In genomic region chrX:86149089-86149488, GRCh38 we compare ENCODE assay signal across 11 cellular contexts. TPM values are rescaled to one million over a fixed set of nuclear protein-coding genes. Genes with fewer than 3 reads are reported as not detected.
DNase-seq lines count a peak whose midpoint lies in the region.
"Had no signal": no experiment of that assay in that cellular context is flagged by ENCODE, and none has a peak within 500 bp of the region (broad histone marks: within the 10 kb centered on the region; RNA-seq: fewer than 3 reads in every experiment).

No MANE protein-coding gene starts in this region.

- H3K27ac Mint-ChIP-seq in T-helper 1 cell treated with Interleukin-12 subunit alpha and Interleukin-12 subunit beta and Interleukin-4 antibody, amounts not matched to agents 30 μg/mL and 1 μg/mL, for 36 hours = no peak overlapping the region

- H3K9me3 ChIP-seq in SK-N-MC (ENCODE audit: low read depth, low read length) (no peaks in the 10 kb centered on the region), skeletal muscle satellite cell (replicated peaks; ENCODE audit: low read length) (no peaks in the 10 kb centered on the region)
- H3K9me3 ChIP-seq: upper lobe of left lung had no signal

- H3K9ac ChIP-seq in SK-N-MC (ENCODE audit: insufficient read length) (no peak overlapping the region), skeletal muscle satellite cell (ENCODE audit: low read depth, low read length) (peak overlapping the region; percentile 39)

- DNase-seq in T-helper 1 cell (no peak), SK-N-MC (ENCODE audit: low read depth, low spot score) (no peak), HT-29 (ENCODE audit: low spot score) (no peak), amygdala (lab: John Stamatoyannopoulos, UW) (no peak)
- DNase-seq in effector CD8-positive, alpha-beta T cell (lab: John Stamatoyannopoulos, UW) = no peak
- DNase-seq: SW 1271, upper lobe of left lung had no signal

- H3K27ac ChIP-seq in SK-N-MC = no peak overlapping the region
- H3K27ac ChIP-seq: upper lobe of left lung had no signal

- H3K4me3 Mint-ChIP-seq in T-helper 1 cell treated with Interleukin-12 subunit alpha and Interleukin-12 subunit beta and Interleukin-4 antibody, amounts not matched to agents 30 μg/mL and 1 μg/mL, for 36 hours = peak overlapping the region; percentile 54

- H3K36me3 ChIP-seq in SK-N-MC (ENCODE audit: insufficient read depth, low read length) = no peaks in the 10 kb centered on the region
- no peaks in the 10 kb centered on the region for H3K36me3 ChIP-seq in skeletal muscle satellite cell (ENCODE audit: insufficient read depth, low read length)
- H3K36me3 ChIP-seq: upper lobe of left lung had no signal

- peak overlapping the region; percentile 87 for H3K4me2 ChIP-seq in skeletal muscle satellite cell (ENCODE audit: low read length)

- peaks cover 1% of the 10 kb centered on the region for H3K4me1 Mint-ChIP-seq in T-helper 1 cell treated with Interleukin-12 subunit alpha and Interleukin-12 subunit beta and Interleukin-4 antibody, amounts not matched to agents 30 μg/mL and 1 μg/mL, for 36 hours (ENCODE audit: low read depth)

- no peaks in the 10 kb centered on the region for H3K27me3 ChIP-seq in skeletal muscle satellite cell (ENCODE audit: control insufficient read depth, insufficient read depth, low read length)
- H3K27me3 ChIP-seq: upper lobe of left lung had no signal

- H3K36me3 Mint-ChIP-seq in T-helper 1 cell treated with Interleukin-12 subunit alpha and Interleukin-12 subunit beta and Interleukin-4 antibody, amounts not matched to agents 30 μg/mL and 1 μg/mL, for 36 hours (ENCODE audit: low read depth) = no peaks in the 10 kb centered on the region

- peaks cover 25% of the 10 kb centered on the region for H3K27me3 Mint-ChIP-seq in T-helper 1 cell treated with Interleukin-12 subunit alpha and Interleukin-12 subunit beta and Interleukin-4 antibody, amounts not matched to agents 30 μg/mL and 1 μg/mL, for 36 hours (ENCODE audit: low read depth)

- no peaks in the 10 kb centered on the region for H3K4me1 ChIP-seq in skeletal muscle satellite cell (ENCODE audit: control insufficient read depth, insufficient read depth, low read length)

- H3K4me3 ChIP-seq in SK-N-MC (peak overlapping the region; percentile 77), iPS-11a (ENCODE audit: low read depth, low read length) (peak overlapping the region; percentile 56), skeletal muscle satellite cell (ENCODE audit: low read length) (peak overlapping the region; percentile 72)
- H3K4me3 ChIP-seq: K562 had no signal

- no peaks in the 10 kb centered on the region for H3K9me3 Mint-ChIP-seq in T-helper 1 cell treated with Interleukin-12 subunit alpha and Interleukin-12 subunit beta and Interleukin-4 antibody, amounts not matched to agents 30 μg/mL and 1 μg/mL, for 36 hours

RNA-seq across cellular contexts. Expression of gene DACH2, which starts 0.8 kb away (rescaled TPM):
- not detected in 2 replicates for total RNA-seq in skeletal muscle satellite cell (2012; rRNA removed)
- total RNA-seq in HT-29 (2014; rRNA removed; shearing (Covaris generic)) = not detected in 2 replicates
- total RNA-seq: K562, upper lobe of left lung had no signal
